ENCODE assay signal across 11 cellular contexts in the genomic region with DNA sequence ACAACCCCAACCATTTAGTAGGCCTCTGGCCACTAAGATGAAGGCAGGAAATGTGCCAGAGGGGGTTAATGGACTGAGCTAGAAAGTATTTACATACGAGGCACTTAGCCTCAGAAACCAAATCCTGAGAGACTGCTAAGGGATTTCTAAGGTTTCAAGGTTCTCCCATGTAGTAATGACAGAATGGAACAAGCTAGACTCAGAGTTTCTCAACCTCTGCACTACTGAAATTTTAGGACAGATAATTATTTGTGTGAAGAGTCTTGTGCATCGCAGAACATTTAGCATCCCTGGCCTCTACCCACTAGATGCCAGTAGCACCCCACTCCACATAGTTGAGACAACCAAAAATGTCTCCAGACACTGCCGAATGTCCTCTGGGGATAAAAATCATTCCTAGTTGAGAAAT. TPM values are rescaled to one million over a fixed set of nuclear protein-coding genes. Genes with fewer than 3 reads are reported as not detected.
DNase-seq lines count a peak whose midpoint lies in the region; ATAC-seq and TF ChIP-seq lines count a peak whose summit lies in the region.
"Had no signal": no experiment of that assay in that cellular context is flagged by ENCODE, and none has a peak within 500 bp of the region (broad histone marks: within the 10 kb centered on the region; RNA-seq: fewer than 3 reads in every experiment).

No MANE protein-coding gene starts in this region.

- H3K27me3 ChIP-seq in heart left ventricle (no peaks in the 10 kb centered on the region), SK-N-SH (ENCODE audit: insufficient read depth) (no peaks in the 10 kb centered on the region), upper lobe of right lung (no peaks in the 10 kb centered on the region), colonic mucosa (no peaks in the 10 kb centered on the region)

- POLR2A ChIA-PET in SK-N-SH (lab: Yijun Ruan, JAX): no interaction called here
- POLR2A ChIA-PET in OCI-LY7 (lab: Charles Lee): interaction anchor here (0.6 to 1.1 kb wide), 5 partner anchors 9 to 184 kb away, joined by 3 read pairs; no protein-coding TSS in a partner anchor

- BruUV-seq in OCI-LY7 (replicated peaks; lab: Mats Ljungman, UMichigan): no TSS peak

- H2AFZ ChIP-seq in SK-N-SH (ENCODE audit: low read depth) (no peak overlapping the region), OCI-LY7 (ENCODE audit: low read length) (no peak overlapping the region)

- peak in 7 of 12 donors; percentile 13 to 42 (median 22) for TF ChIP-seq CTCF in heart left ventricle (IDR thresholded peaks at IDR 0.05)
- peak; percentile 33 for TF ChIP-seq CTCF in SK-N-SH (IDR thresholded peaks at IDR 0.05)
- peak; percentile 8 for TF ChIP-seq CTCF in upper lobe of right lung (IDR thresholded peaks at IDR 0.05)
- no peak for TF ChIP-seq CTCF in coronary artery (IDR thresholded peaks at IDR 0.05)
- TF ChIP-seq CTCF in OCI-LY7 (conservative IDR thresholded peaks at IDR 0.05; ENCODE audit: low read length): no peak
- TF ChIP-seq CTCF in colonic mucosa (IDR thresholded peaks at IDR 0.05): no peak

- peak overlapping the region in 2 of 12 donors; percentile 10 to 21 for H3K27ac ChIP-seq in heart left ventricle
- no peak overlapping the region for H3K27ac ChIP-seq in SK-N-SH (ENCODE audit: low read depth in 2 of 2, low read length in 1 of 2)
- H3K27ac ChIP-seq in upper lobe of right lung: no peak overlapping the region
- H3K27ac ChIP-seq in coronary artery: peak overlapping the region in 1 of 2 donors; percentile 2
- no peak overlapping the region for H3K27ac ChIP-seq in OCI-LY7 (ENCODE audit: low read depth, low read length, poor library complexity, severe bottlenecking)
- no peak overlapping the region for H3K27ac ChIP-seq in colonic mucosa

- intact Hi-C loops in heart left ventricle (cut with DNase I) (no loop called here), Right ventricle myocardium superior (cut with DNase I) (no loop called here), upper lobe of right lung (cut with DNase I) (loop anchor here (10.0 kb wide), 1 partner anchor 98 kb away; no protein-coding TSS in a partner anchor), OCI-LY7 (cut with micrococcal nuclease; ENCODE audit: unreplicated experiment) (no loop called here), colonic mucosa (cut with DNase I) (no loop called here)

- DNase-seq in heart left ventricle (no peak), Right ventricle myocardium superior (no peak), SK-N-SH (no peak), globus pallidus (ENCODE audit: low spot score) (peak; percentile 26), upper lobe of right lung (no peak), coronary artery (ENCODE audit: low spot score) (no peak), OCI-LY7 (ENCODE audit: low spot score) (no peak), colonic mucosa (no peak)
- DNase-seq: NK-92 treated with Interleukin-12 subunit alpha and Interleukin-12 subunit beta, amount 100 ng/mL, for 24 hours; stimulated activated CD4-positive, alpha-beta T cell treated with anti-CD3 and anti-CD28 coated beads, Interleukin-4, amount 100 ng/mL, for 1 hour had no signal

- WGBS in heart left ventricle, 4 donors: 45 to 60% (median 49%) methylated on average over 3 of the region's 3 CpGs
- WGBS in SK-N-SH (ENCODE audit: low lambda C conversion rate): 80% methylated on average over 3 of the region's 3 CpGs

- peaks cover 0 to 49% (median 31%) of the 10 kb centered on the region in 12 donors for H3K4me1 ChIP-seq in heart left ventricle
- H3K4me1 ChIP-seq in SK-N-SH (ENCODE audit: control insufficient read depth in 1 of 2, insufficient read depth in 2 of 2, low read depth in 1 of 2, low read length in 1 of 2): peaks cover 6 to 55% of the 10 kb centered on the region in 2 experiments
- peaks cover 9% of the 10 kb centered on the region for H3K4me1 ChIP-seq in upper lobe of right lung
- peaks cover 6% of the 10 kb centered on the region for H3K4me1 ChIP-seq in OCI-LY7 (ENCODE audit: insufficient read depth, low read length, poor library complexity, severe bottlenecking)
- H3K4me1 ChIP-seq in colonic mucosa: no peaks in the 10 kb centered on the region

- TF ChIP-seq POLR2A in heart left ventricle (IDR thresholded peaks at IDR 0.05): no peak

- no peak for TF ChIP-seq EP300 in SK-N-SH (IDR thresholded peaks at IDR 0.05; ENCODE audit: borderline replicate concordance in 1 of 2, low read depth in 1 of 2, low read length in 1 of 2)

- H3K4me3 ChIP-seq in heart left ventricle: no peak overlapping the region
- H3K4me3 ChIP-seq in SK-N-SH (ENCODE audit: low read depth in 2 of 2, low read length in 1 of 2): no peak overlapping the region
- H3K4me3 ChIP-seq in upper lobe of right lung: no peak overlapping the region
- H3K4me3 ChIP-seq in coronary artery: no peak overlapping the region
- H3K4me3 ChIP-seq in OCI-LY7 (ENCODE audit: low read depth, low read length, poor library complexity, severe bottlenecking): no peak overlapping the region
- H3K4me3 ChIP-seq in colonic mucosa: no peak overlapping the region

- TF ChIP-seq RAD21 in SK-N-SH (IDR thresholded peaks at IDR 0.05; ENCODE audit: low read length): peak; percentile 39

- no peaks in the 10 kb centered on the region for H3K9me2 ChIP-seq in SK-N-SH
- no peaks in the 10 kb centered on the region for H3K9me2 ChIP-seq in OCI-LY7 (ENCODE audit: insufficient read depth, low read length)

- H3K9ac ChIP-seq in SK-N-SH: no peak overlapping the region
- H3K9ac ChIP-seq in colonic mucosa (ENCODE audit: low read depth in 2 of 2, low read length in 2 of 2): no peak overlapping the region

- no peaks in the 10 kb centered on the region for H3K9me3 ChIP-seq in heart left ventricle
- no peaks in the 10 kb centered on the region for H3K9me3 ChIP-seq in SK-N-SH
- H3K9me3 ChIP-seq in upper lobe of right lung: no peaks in the 10 kb centered on the region
- no peaks in the 10 kb centered on the region for H3K9me3 ChIP-seq in OCI-LY7 (ENCODE audit: low read length)
- H3K9me3 ChIP-seq in colonic mucosa: no peaks in the 10 kb centered on the region

- H3K79me2 ChIP-seq in SK-N-SH (ENCODE audit: insufficient read depth): peaks cover 21% of the 10 kb centered on the region
- no peaks in the 10 kb centered on the region for H3K79me2 ChIP-seq in OCI-LY7 (ENCODE audit: insufficient read depth, low read depth, low read length)

- ATAC-seq in heart left ventricle (peak in 1 of 4 donors; percentile 20), Right ventricle myocardium superior (ENCODE audit: poor library complexity) (no peak), upper lobe of right lung (peak; percentile 59)
- ATAC-seq: HCT116 had no signal

- no peak overlapping the region for H3K4me2 ChIP-seq in SK-N-SH
- no peak overlapping the region for H3K4me2 ChIP-seq in OCI-LY7 (ENCODE audit: low read length)

- CTCF ChIA-PET in SK-N-SH (lab: Yijun Ruan, JAX) (interaction anchor here (0.6 to 2.0 kb wide), 8 partner anchors 9 to 84 kb away, joined by 3 to 9 read pairs (median 4); no protein-coding TSS in a partner anchor), OCI-LY7 (lab: Charles Lee; ENCODE audit: unreplicated experiment) (interaction anchor here (1.1 kb wide), 1 partner anchor 9 kb away, joined by 3 read pairs; no protein-coding TSS in a partner anchor)

- peaks cover 0 to 22% (median 17%) of the 10 kb centered on the region in 9 donors for H3K36me3 ChIP-seq in heart left ventricle
- peaks cover 3 to 11% of the 10 kb centered on the region in 2 experiments for H3K36me3 ChIP-seq in SK-N-SH (replicated peaks in 1 of 2; ENCODE audit: control insufficient read depth in 1 of 2, insufficient read depth in 2 of 2, low read length in 1 of 2)
- peaks cover 18% of the 10 kb centered on the region for H3K36me3 ChIP-seq in upper lobe of right lung
- peaks cover 19% of the 10 kb centered on the region for H3K36me3 ChIP-seq in OCI-LY7 (ENCODE audit: insufficient read depth, low read length)
- no peaks in the 10 kb centered on the region for H3K36me3 ChIP-seq in colonic mucosa

- peaks cover 11% of the 10 kb centered on the region for H3F3A ChIP-seq in SK-N-SH (replicated peaks; ENCODE audit: insufficient read depth)

- peaks cover 11% of the 10 kb centered on the region for H4K20me1 ChIP-seq in SK-N-SH (ENCODE audit: insufficient read depth)
- peaks cover 3% of the 10 kb centered on the region; the same call in 1 of the 2 replicates for H4K20me1 ChIP-seq in OCI-LY7 (ENCODE audit: insufficient read depth, low read length)

TF ChIP-seq in SK-N-SH, 30 proteins besides CTCF, POLR2A, EP300 and RAD21 (continues in another document):
- TF ChIP-seq, protein P1, sequence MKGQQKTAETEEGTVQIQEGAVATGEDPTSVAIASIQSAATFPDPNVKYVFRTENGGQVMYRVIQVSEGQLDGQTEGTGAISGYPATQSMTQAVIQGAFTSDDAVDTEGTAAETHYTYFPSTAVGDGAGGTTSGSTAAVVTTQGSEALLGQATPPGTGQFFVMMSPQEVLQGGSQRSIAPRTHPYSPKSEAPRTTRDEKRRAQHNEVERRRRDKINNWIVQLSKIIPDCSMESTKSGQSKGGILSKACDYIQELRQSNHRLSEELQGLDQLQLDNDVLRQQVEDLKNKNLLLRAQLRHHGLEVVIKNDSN (IDR thresholded peaks at IDR 0.05; ENCODE audit: borderline replicate concordance, low read depth): no peak
- TF ChIP-seq TAF1 (IDR thresholded peaks at IDR 0.05; ENCODE audit: borderline replicate concordance, low read depth, low read length) (no peak), ZBTB33 (IDR thresholded peaks at IDR 0.05; ENCODE audit: borderline replicate concordance, low read depth) (no peak), NRF1 (IDR thresholded peaks at IDR 0.05; ENCODE audit: low read depth, low read length) (no peak)

RNA-seq across cellular contexts. Expression of gene CHRM4, which starts 54.8 kb away (rescaled TPM):
- under 1 TPM in 3 of 9 donors, not detected in 6; 0.15 to 0.27 (median 0.20) TPM for total RNA-seq in heart left ventricle
- polyA plus RNA-seq in heart left ventricle: under 1 TPM in 1 of 2 donors, not detected in 1; 0.08 TPM
- total RNA-seq in Right ventricle myocardium superior: not detected
- polyA plus RNA-seq in SK-N-SH (2012; rRNA removed): 0.13 and 0.26 TPM in 2 replicates
- polyA plus RNA-seq in SK-N-SH (2012; cell fraction: cytosol; rRNA removed): 0.08 and 0.18 TPM in 2 replicates
- 0.36 and 0.39 TPM in 2 replicates for polyA plus RNA-seq in SK-N-SH (2012; cell fraction: nucleus; rRNA removed)
- total RNA-seq in upper lobe of right lung: 0.35 TPM
- 0.09 TPM in 1 of 2 replicates, not detected in the other for total RNA-seq in OCI-LY7 (2014; rRNA removed; shearing (Covaris generic))
- 0.24 TPM in 1 of 2 replicates, not detected in the other for total RNA-seq in OCI-LY7 (2022)
- under 1 TPM; 0.42 to 0.49 TPM for total RNA-seq in colonic mucosa

Comparison
In these comparisons a context has a peak if more than half of its experiments do, and no peak if none do; other contexts are left out.
1. CTCF ChIP-seq: peak in heart left ventricle (7 of 12), SK-N-SH (single experiment) and upper lobe of right lung (single experiment); none in coronary artery (single experiment), OCI-LY7 (single experiment) and colonic mucosa (single experiment).